Comparison of ENCODE assay signal across 21 cellular contexts in the genomic region with DNA sequence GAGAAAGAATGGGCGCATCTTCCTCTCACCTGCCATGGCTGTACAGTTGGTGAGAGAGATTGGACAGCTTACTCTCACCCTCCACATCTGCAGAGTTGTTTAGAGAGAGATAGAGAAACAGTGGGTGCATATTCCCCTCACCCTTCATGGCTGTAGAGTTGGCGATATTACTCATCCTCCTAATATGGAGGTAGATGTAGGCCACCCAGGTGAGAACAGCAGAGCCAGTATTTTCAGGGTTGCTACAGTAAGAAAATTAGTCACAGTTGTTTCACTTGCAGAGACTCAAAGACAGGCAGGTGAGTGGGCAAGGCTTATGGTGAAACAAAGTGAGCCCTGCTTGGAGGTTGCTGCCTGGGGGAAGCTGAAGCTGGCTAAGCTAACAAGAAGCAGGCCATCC.
DNase-seq lines count a peak whose midpoint lies in the region; ATAC-seq and TF ChIP-seq lines count a peak whose summit lies in the region.
"Had no signal": no experiment of that assay in that cellular context is flagged by ENCODE, and none has a peak within 500 bp of the region (broad histone marks: within the 10 kb centered on the region; RNA-seq: fewer than 3 reads in every experiment).

No MANE protein-coding gene starts in this region.

- TF ChIP-seq CTCF in natural killer cell (IDR thresholded peaks at IDR 0.05), result no peak

- DNase-seq in natural killer cell treated with Interleukin-12 subunit alpha and Interleukin-12 subunit beta and Interleukin-15 and Interleukin-18, amount 100 ng/mL, for 72 hours (ENCODE audit: low spot score), result no peak
- no peak for DNase-seq in natural killer cell
- DNase-seq in stimulated activated naive CD8-positive, alpha-beta T cell treated with anti-CD3 and anti-CD28 coated beads, Interleukin-15, amount 100 ng/mL, for 72 hours, result no peak
- no peak for DNase-seq in NK-92 treated with Interleukin-12 subunit alpha and Interleukin-12 subunit beta, amount 100 ng/mL, for 24 hours (lab: John Stamatoyannopoulos, UW)
- DNase-seq: cortex of kidney; gastrocnemius medialis; H9; hypothalamus; left lung; NCI-H1105 treated with DMSO at 0.1 percent for 48 hours; NCI-H2029; nucleus accumbens; stimulated activated naive CD4-positive, alpha-beta T cell had no signal

- H3K27ac Mint-ChIP-seq in natural killer cell treated with Interleukin-12 subunit alpha and Interleukin-12 subunit beta and Interleukin-15 and Interleukin-18, amount 100 ng/mL, for 72 hours, result no peak overlapping the region
- no peak overlapping the region for H3K27ac Mint-ChIP-seq in natural killer cell
- no peak overlapping the region for H3K27ac Mint-ChIP-seq in stimulated activated naive CD8-positive, alpha-beta T cell treated with anti-CD3 and anti-CD28 coated beads, Interleukin-15, amount 100 ng/mL, for 72 hours
- H3K27ac Mint-ChIP-seq: activated naive CD4-positive, alpha-beta T cell treated with anti-CD3 and anti-CD28 coated beads, Interleukin-2, amount 50 U/mL, for 24 hours; CD4-positive, CD25-positive, alpha-beta regulatory T cell; endodermal cell; H9; IgD-negative memory B cell had no signal

- no peak overlapping the region for H3K4me3 Mint-ChIP-seq in natural killer cell treated with Interleukin-12 subunit alpha and Interleukin-12 subunit beta and Interleukin-15 and Interleukin-18, amount 100 ng/mL, for 72 hours
- no peak overlapping the region for H3K4me3 Mint-ChIP-seq in natural killer cell
- no peak overlapping the region for H3K4me3 Mint-ChIP-seq in stimulated activated naive CD8-positive, alpha-beta T cell treated with anti-CD3 and anti-CD28 coated beads, Interleukin-15, amount 100 ng/mL, for 72 hours
- H3K4me3 Mint-ChIP-seq: activated naive CD4-positive, alpha-beta T cell treated with anti-CD3 and anti-CD28 coated beads, Interleukin-2, amount 50 U/mL, for 24 hours; CD4-positive, CD25-positive, alpha-beta regulatory T cell; endodermal cell; H9; IgD-negative memory B cell had no signal

- ATAC-seq in natural killer cell treated with Interleukin-12 subunit alpha and Interleukin-12 subunit beta and Interleukin-15 and Interleukin-18, amount 100 ng/mL, for 72 hours, result peak; percentile 33 to 50
- ATAC-seq in natural killer cell (no peak), GM19452 (IDR thresholded peaks at IDR 0.05; ENCODE audit: unreplicated experiment) (peak; percentile 75), HG03521 (IDR thresholded peaks at IDR 0.05; ENCODE audit: unreplicated experiment) (peak; percentile 51), GM21576 (IDR thresholded peaks at IDR 0.05; ENCODE audit: unreplicated experiment) (no peak)
- peak; percentile 72 for ATAC-seq in stimulated activated naive CD8-positive, alpha-beta T cell treated with anti-CD3 and anti-CD28 coated beads, Interleukin-15, amount 100 ng/mL, for 72 hours
- ATAC-seq: gastrocnemius medialis, left lung, SK-N-SH treated with all-trans-retinoic acid at 6 μM for 48 hours had no signal

- no peaks in the 10 kb centered on the region for H3K36me3 Mint-ChIP-seq in natural killer cell treated with Interleukin-12 subunit alpha and Interleukin-12 subunit beta and Interleukin-15 and Interleukin-18, amount 100 ng/mL, for 72 hours
- H3K36me3 Mint-ChIP-seq in natural killer cell, result no peaks in the 10 kb centered on the region
- H3K36me3 Mint-ChIP-seq: activated naive CD4-positive, alpha-beta T cell treated with anti-CD3 and anti-CD28 coated beads, Interleukin-2, amount 50 U/mL, for 24 hours; CD4-positive, CD25-positive, alpha-beta regulatory T cell; IgD-negative memory B cell had no signal

- H3K9me3 Mint-ChIP-seq in natural killer cell treated with Interleukin-12 subunit alpha and Interleukin-12 subunit beta and Interleukin-15 and Interleukin-18, amount 100 ng/mL, for 72 hours, result no peaks in the 10 kb centered on the region
- peaks cover 0 to 2% of the 10 kb centered on the region in 2 donors for H3K9me3 Mint-ChIP-seq in natural killer cell
- H3K9me3 Mint-ChIP-seq in stimulated activated naive CD8-positive, alpha-beta T cell treated with anti-CD3 and anti-CD28 coated beads, Interleukin-15, amount 100 ng/mL, for 72 hours, result no peaks in the 10 kb centered on the region
- H3K9me3 Mint-ChIP-seq: activated naive CD4-positive, alpha-beta T cell treated with anti-CD3 and anti-CD28 coated beads, Interleukin-2, amount 50 U/mL, for 24 hours had no signal

- H3K27me3 Mint-ChIP-seq in natural killer cell treated with Interleukin-12 subunit alpha and Interleukin-12 subunit beta and Interleukin-15 and Interleukin-18, amount 100 ng/mL, for 72 hours, result peaks cover 27 to 39% of the 10 kb centered on the region in 2 donors
- peaks cover 25 to 58% of the 10 kb centered on the region in 2 donors for H3K27me3 Mint-ChIP-seq in natural killer cell (ENCODE audit: low read depth in 2 of 2)
- H3K27me3 Mint-ChIP-seq in stimulated activated naive CD8-positive, alpha-beta T cell treated with anti-CD3 and anti-CD28 coated beads, Interleukin-15, amount 100 ng/mL, for 72 hours, result peaks cover 15% of the 10 kb centered on the region
- H3K27me3 Mint-ChIP-seq: CD4-positive, CD25-positive, alpha-beta regulatory T cell; IgD-negative memory B cell had no signal

- H3K4me1 Mint-ChIP-seq in natural killer cell treated with Interleukin-12 subunit alpha and Interleukin-12 subunit beta and Interleukin-15 and Interleukin-18, amount 100 ng/mL, for 72 hours (ENCODE audit: low read depth in 2 of 2), result no peaks in the 10 kb centered on the region
- no peaks in the 10 kb centered on the region for H3K4me1 Mint-ChIP-seq in natural killer cell
- H3K4me1 Mint-ChIP-seq in stimulated activated naive CD8-positive, alpha-beta T cell treated with anti-CD3 and anti-CD28 coated beads, Interleukin-15, amount 100 ng/mL, for 72 hours, result peaks cover 6% of the 10 kb centered on the region

- intact Hi-C loops in natural killer cell (cut with micrococcal nuclease), result no loop called here

Comparison
In these comparisons a context has a peak if more than half of its experiments do, and no peak if none do; other contexts are left out.
1. ATAC-seq: peak in natural killer cell treated with Interleukin-12 subunit alpha and Interleukin-12 subunit beta and Interleukin-15 and Interleukin-18, amount 100 ng/mL, for 72 hours (2 of 2), GM19452 (single experiment), HG03521 (single experiment) and stimulated activated naive CD8-positive, alpha-beta T cell treated with anti-CD3 and anti-CD28 coated beads, Interleukin-15, amount 100 ng/mL, for 72 hours (single experiment); none in natural killer cell (0 of 3) and GM21576 (single experiment).